In genomic region chr3:155983834-155984474, GRCh38 we compare ENCODE assay signal across 25 cellular contexts.
DNase-seq lines count a peak whose midpoint lies in the region; ATAC-seq and TF ChIP-seq lines count a peak whose summit lies in the region.
"Had no signal": no experiment of that assay in that cellular context is flagged by ENCODE, and none has a peak within 500 bp of the region (broad histone marks: within the 10 kb centered on the region; RNA-seq: fewer than 3 reads in every experiment).

No MANE protein-coding gene starts in this region.

- 0 out of 2 replicates have a peak, but pooled peaks have one; percentile 11 for TF ChIP-seq CTCF in BJ (IDR thresholded peaks at IDR 0.05; ENCODE audit: insufficient read depth, low read depth, low read length)
- peak; percentile 26; the same call in 1 of the 2 replicates for TF ChIP-seq CTCF in HFFc6 (IDR thresholded peaks at IDR 0.05)
- 0 out of 2 replicates have a peak, but pooled peaks have one; percentile 17 for TF ChIP-seq CTCF in WERI-Rb-1 (IDR thresholded peaks at IDR 0.05; ENCODE audit: low read depth, low read length)
- peak; percentile 4 for TF ChIP-seq CTCF in foreskin fibroblast (IDR thresholded peaks at IDR 0.05; ENCODE audit: low read depth, low read length)

- H3K9me3 Mint-ChIP-seq in HFFc6: no peaks in the 10 kb centered on the region
- H3K9me3 Mint-ChIP-seq: activated CD8-positive, alpha-beta T cell treated with anti-CD3 and anti-CD28 coated beads for 36 hours; CD8-positive, alpha-beta memory T cell; naive B cell; T-helper 1 cell treated with Interleukin-12 subunit alpha and Interleukin-12 subunit beta and Interleukin-4 antibody, amounts not matched to agents 30 μg/mL and 1 μg/mL, for 36 hours had no signal

- no peak overlapping the region for H3K27ac Mint-ChIP-seq in HFFc6
- H3K27ac Mint-ChIP-seq: activated CD8-positive, alpha-beta T cell treated with anti-CD3 and anti-CD28 coated beads for 36 hours; CD8-positive, alpha-beta memory T cell; naive B cell; T-helper 1 cell treated with Interleukin-12 subunit alpha and Interleukin-12 subunit beta and Interleukin-4 antibody, amounts not matched to agents 30 μg/mL and 1 μg/mL, for 36 hours had no signal

- H3K4me3 ChIP-seq in BJ (ENCODE audit: low read depth, low read length): no peak overlapping the region
- no peak overlapping the region for H3K4me3 ChIP-seq in WERI-Rb-1 (ENCODE audit: low read depth, low read length)
- no peak overlapping the region for H3K4me3 ChIP-seq in foreskin fibroblast (ENCODE audit: low read depth in 1 of 2, low read length in 2 of 2)
- H3K4me3 ChIP-seq: lower lobe of right lung, MG63, tibial artery had no signal

- H3K27me3 Mint-ChIP-seq in HFFc6 (ENCODE audit: insufficient read depth): no peaks in the 10 kb centered on the region

- DNase-seq in BJ (ENCODE audit: low read depth) (no peak), HFFc6 (no peak), WERI-Rb-1 (no peak), foreskin fibroblast (no peak), SW480 (ENCODE audit: low spot score) (no peak), NCI-H146 treated with DMSO at 0.1 percent for 48 hours (lab: John Stamatoyannopoulos, UW; ENCODE audit: unreplicated experiment) (no peak), HPDE6-E6E7 (ENCODE audit: extremely low spot score) (no peak)
- DNase-seq: activated CD4-positive, CD25-positive, alpha-beta regulatory T cell; activated CD8-positive, alpha-beta T cell treated with anti-CD3 and anti-CD28 coated beads for 36 hours; activated naive CD4-positive, alpha-beta T cell treated with Interleukin-2 at 50 U/mL for 16 hours; activated T-cell treated with anti-CD3 and anti-CD28 coated beads, Interleukin-2, amount 50 U/mL, for 1 hour; aorta; CD8-positive, alpha-beta memory T cell; cerebellar nuclear complex; effector memory CD4-positive, alpha-beta T cell; EL; lower lobe of right lung; MG63; naive B cell; NCI-H1436 treated with DMSO at 0.1 percent for 48 hours; stimulated activated CD4-positive, alpha-beta T cell treated with anti-CD3 and anti-CD28 coated beads, Interleukin-1b, Interleukin-23, amount 100 ng/mL, for 48 hours; stimulated activated naive CD8-positive, alpha-beta T cell treated with anti-CD3 and anti-CD28 coated beads, Interleukin-15, Interleukin-2, amounts not matched to agents 100 U/mL and 50 U/mL, for 24 hours; tibial artery had no signal

- CTCF ChIA-PET in BJ (lab: Yijun Ruan, JAX): interaction anchor here (0.6 kb wide), 1 partner anchor 467 kb away, joined by 3 read pairs; no protein-coding TSS in a partner anchor

- H3K27me3 ChIP-seq in BJ (ENCODE audit: control insufficient read depth, insufficient read depth, low read length): no peaks in the 10 kb centered on the region
- no peaks in the 10 kb centered on the region for H3K27me3 ChIP-seq in WERI-Rb-1 (ENCODE audit: insufficient read depth, low read depth, severe bottlenecking)
- H3K27me3 ChIP-seq: MG63, tibial artery had no signal

- H3K36me3 ChIP-seq in BJ (ENCODE audit: control insufficient read depth, insufficient read depth, low read length): no peaks in the 10 kb centered on the region
- H3K36me3 ChIP-seq in WERI-Rb-1: no peaks in the 10 kb centered on the region
- H3K36me3 ChIP-seq: lower lobe of right lung, MG63, tibial artery had no signal

- ATAC-seq in HG03442 (IDR thresholded peaks at IDR 0.05; ENCODE audit: unreplicated experiment): no peak
- ATAC-seq: activated CD8-positive, alpha-beta T cell treated with anti-CD3 and anti-CD28 coated beads for 36 hours; lower lobe of right lung; stimulated activated naive CD8-positive, alpha-beta T cell treated with anti-CD3 and anti-CD28 coated beads, Interleukin-15, Interleukin-2, amounts not matched to agents 100 U/mL and 50 U/mL, for 24 hours had no signal

- H3K27ac ChIP-seq in WERI-Rb-1: no peak overlapping the region
- H3K27ac ChIP-seq: lower lobe of right lung, tibial artery had no signal

- no peaks in the 10 kb centered on the region for H3K9me3 ChIP-seq in WERI-Rb-1 (ENCODE audit: severe bottlenecking)
- H3K9me3 ChIP-seq: lower lobe of right lung, MG63, tibial artery had no signal

- POLR2A ChIA-PET in BJ (lab: Charles Lee): no interaction called here

- peaks cover 22% of the 10 kb centered on the region for H3K4me1 Mint-ChIP-seq in HFFc6 (ENCODE audit: low read depth)
- H3K4me1 Mint-ChIP-seq: CD8-positive, alpha-beta memory T cell; naive B cell had no signal

- no peak overlapping the region for H3K4me3 Mint-ChIP-seq in HFFc6
- H3K4me3 Mint-ChIP-seq: activated CD8-positive, alpha-beta T cell treated with anti-CD3 and anti-CD28 coated beads for 36 hours; CD8-positive, alpha-beta memory T cell; naive B cell; T-helper 1 cell treated with Interleukin-12 subunit alpha and Interleukin-12 subunit beta and Interleukin-4 antibody, amounts not matched to agents 30 μg/mL and 1 μg/mL, for 36 hours had no signal

- no peaks in the 10 kb centered on the region for H3K36me3 Mint-ChIP-seq in HFFc6 (ENCODE audit: low read depth)
- H3K36me3 Mint-ChIP-seq: CD8-positive, alpha-beta memory T cell; naive B cell had no signal
